Comparison of ENCODE assay signal across 26 cellular contexts in the genomic region with DNA sequence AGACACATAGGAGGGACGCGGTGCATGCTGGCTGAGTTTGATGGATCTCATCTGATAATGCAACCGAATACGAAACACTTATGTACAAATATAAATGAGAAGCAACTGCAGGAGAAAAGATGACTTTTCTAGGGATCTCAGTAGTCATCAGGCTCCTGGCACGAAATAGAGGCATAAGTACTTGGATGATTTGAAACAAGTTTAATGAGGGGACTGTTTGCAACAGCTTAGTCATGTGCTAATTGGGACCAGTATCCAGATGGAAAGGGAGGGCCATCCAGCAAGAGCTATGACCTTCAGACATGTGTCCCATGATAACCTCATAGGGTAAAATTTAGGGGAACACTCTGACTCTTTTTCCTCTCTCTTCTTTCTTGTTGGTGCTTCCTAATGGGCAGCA.
DNase-seq lines count a peak whose midpoint lies in the region; ATAC-seq, FAIRE-seq and TF ChIP-seq lines count a peak whose summit lies in the region.
"Had no signal": no experiment of that assay in that cellular context is flagged by ENCODE, and none has a peak within 500 bp of the region (broad histone marks: within the 10 kb centered on the region; RNA-seq: fewer than 3 reads in every experiment).

No MANE protein-coding gene starts in this region.

- POLR2A ChIA-PET in K562 (lab: Yijun Ruan, JAX) = interaction anchor here (0.6 kb wide), 1 partner anchor 721 kb away, joined by 3 read pairs; no protein-coding TSS in a partner anchor

- H4K20me1 ChIP-seq in K562 (replicated peaks; ENCODE audit: control insufficient read depth, insufficient read depth, low read length) = no peaks in the 10 kb centered on the region

- in situ Hi-C loops in K562 (cut with MboI) = no loop called here

- 15% methylated on average over 5 of the region's 5 CpGs for WGBS in K562 (ENCODE audit: insufficient coverage, low coverage, missing lambda C conversion rate)

- no peak overlapping the region for H3K9ac ChIP-seq in K562 (ENCODE audit: insufficient read depth in 1 of 2, low read depth in 2 of 2, low read length in 2 of 2)

- no peak for FAIRE-seq in K562 (lab: Jason Lieb, UNC)
- FAIRE-seq in GM12892 (lab: Jason Lieb, UNC) = no peak
- FAIRE-seq: A549, G401.6, GM12878, H54 had no signal

- no peak overlapping the region for H3K4me2 ChIP-seq in K562 (ENCODE audit: insufficient read depth, low read length)
- H3K4me2 ChIP-seq: A549 had no signal

- no peak for TF ChIP-seq EP300 in K562 (IDR thresholded peaks at IDR 0.05; ENCODE audit: low read length)

- H3K79me2 ChIP-seq in K562 (ENCODE audit: control insufficient read depth, insufficient read depth, low read length) = no peaks in the 10 kb centered on the region

- peak; percentile 54 for DNase-seq in DMS 273 treated with DMSO at 0.1 percent for 48 hours (lab: John Stamatoyannopoulos, UW)
- DNase-seq in NCI-H524 (lab: John Stamatoyannopoulos, UW) = peak; percentile 33 to 71
- DNase-seq in K562 (ENCODE audit: extremely low read depth in 1 of 4, low spot score in 3 of 4) = peak in 1 of 4 experiments; percentile 16
- no peak for DNase-seq in GM12892 (ENCODE audit: insufficient read length)
- DNase-seq in kidney tubule cell (ENCODE audit: low spot score) = no peak
- DNase-seq: BE2C; Calu3; CD8-positive, alpha-beta memory T cell; DMS53; Karpas-422; NCI-H1092; NCI-H1417 treated with DMSO at 0.1 percent for 48 hours; NCI-H1694 treated with DMSO at 0.1 percent for 48 hours; NCI-H2081 treated with DMSO at 0.1 percent for 48 hours; NCI-H526; SHP77 had no signal

- no peak for TF ChIP-seq CTCF in K562 (IDR thresholded peaks at IDR 0.05 in 2 of 3, conservative IDR thresholded peaks at IDR 0.05 in 1 of 3; ENCODE audit: insufficient read depth in 2 of 3, low read depth in 1 of 3, low read length in 3 of 3)
- TF ChIP-seq CTCF in nephron (IDR thresholded peaks at IDR 0.05; ENCODE audit: unreplicated experiment in 3 of 3) = no peak

- H3K9me3 Mint-ChIP-seq in nephron = no peaks in the 10 kb centered on the region
- H3K9me3 Mint-ChIP-seq: CD8-positive, alpha-beta memory T cell; T-helper 1 cell treated with Interleukin-12 subunit alpha and Interleukin-12 subunit beta and Interleukin-4 antibody, amounts not matched to agents 30 μg/mL and 1 μg/mL, for 36 hours had no signal

- H3K4me3 ChIP-seq in K562 = no peak overlapping the region
- H3K4me3 ChIP-seq: A549, GM12878 had no signal

- peaks cover 10 to 27% of the 10 kb centered on the region in 2 experiments for H3K4me1 ChIP-seq in K562 (replicated peaks in 1 of 2; ENCODE audit: control insufficient read depth in 2 of 2, insufficient read depth in 2 of 2, low read length in 2 of 2)
- H3K4me1 ChIP-seq: A549, BE2C had no signal

- no peaks in the 10 kb centered on the region for H3K9me1 ChIP-seq in K562 (ENCODE audit: control insufficient read depth, insufficient read depth, low read length)

- CTCF ChIA-PET in K562 (lab: Yijun Ruan, JAX; ENCODE audit: low intra/inter-chr PET ratio) = no interaction called here

- no peaks in the 10 kb centered on the region for H3K36me3 ChIP-seq in K562 (ENCODE audit: control insufficient read depth, insufficient read depth, low read length)
- H3K36me3 ChIP-seq: BE2C had no signal

- peak overlapping the region in 2 of 3 experiments; percentile 19 to 83 for H3K27ac Mint-ChIP-seq in nephron
- H3K27ac Mint-ChIP-seq: CD14-positive monocyte; CD8-positive, alpha-beta memory T cell; T-helper 1 cell treated with Interleukin-12 subunit alpha and Interleukin-12 subunit beta and Interleukin-4 antibody, amounts not matched to agents 30 μg/mL and 1 μg/mL, for 36 hours had no signal

- no peak overlapping the region for H3K27ac ChIP-seq in K562 (ENCODE audit: extremely low read depth, low read depth, low read length)
- H3K27ac ChIP-seq: A549, RWPE1 had no signal

- no peaks in the 10 kb centered on the region for H3K27me3 ChIP-seq in K562 (ENCODE audit: control insufficient read depth in 2 of 2, insufficient read depth in 2 of 2, low read length in 2 of 2)
- H3K27me3 ChIP-seq: BE2C had no signal

- no TSS peak for BruUV-seq in K562 (replicated peaks; lab: Mats Ljungman, UMichigan)

- ATAC-seq in K562 = no peak
- no peak for ATAC-seq in HG03354 (IDR thresholded peaks at IDR 0.05; ENCODE audit: poor library complexity, severe bottlenecking, unreplicated experiment)
- ATAC-seq: A549, GM12878, Panc1 had no signal

- peaks cover 11% of the 10 kb centered on the region for H3K27me3 Mint-ChIP-seq in nephron (ENCODE audit: low read depth)

- no peaks in the 10 kb centered on the region for H3K36me3 Mint-ChIP-seq in nephron (ENCODE audit: low read depth)
- H3K36me3 Mint-ChIP-seq: CD14-positive monocyte; CD8-positive, alpha-beta memory T cell had no signal

- peaks cover 39% of the 10 kb centered on the region for H3K4me1 Mint-ChIP-seq in nephron
- H3K4me1 Mint-ChIP-seq: CD14-positive monocyte had no signal

- no peak for TF ChIP-seq RAD21 in K562 (CRISPR knock-in tag; conservative IDR thresholded peaks at IDR 0.05 in 1 of 2, IDR thresholded peaks at IDR 0.05 in 1 of 2)

- H3K9me3 ChIP-seq in K562 (replicated peaks; ENCODE audit: control insufficient read depth, insufficient read depth, low read depth, low read length) = no peaks in the 10 kb centered on the region
- H3K9me3 ChIP-seq: A549, BE2C had no signal

- H3K4me3 Mint-ChIP-seq in nephron = no peak overlapping the region
- H3K4me3 Mint-ChIP-seq: CD14-positive monocyte; CD8-positive, alpha-beta memory T cell; T-helper 1 cell treated with Interleukin-12 subunit alpha and Interleukin-12 subunit beta and Interleukin-4 antibody, amounts not matched to agents 30 μg/mL and 1 μg/mL, for 36 hours had no signal

- peak overlapping the region; percentile 59 for H2AFZ ChIP-seq in K562 (ENCODE audit: low read depth, low read length)

- intact Hi-C loops in K562 (cut with micrococcal nuclease) = no loop called here

- TF ChIP-seq POLR2A in K562 (conservative IDR thresholded peaks at IDR 0.05) (no peak), GM12892 (IDR thresholded peaks at IDR 0.05; ENCODE audit: low read depth, low read length) (no peak)

TF ChIP-seq in K562, 482 proteins besides CTCF, POLR2A, EP300 and RAD21:
- 0 out of 2 replicates have a peak, but pooled peaks have one; percentile 12 for TF ChIP-seq L3MBTL2 (IDR thresholded peaks at IDR 0.05)
- TF ChIP-seq MTA3 (IDR thresholded peaks at IDR 0.05; ENCODE audit: borderline replicate concordance) = no peak

Comparison
In these comparisons a context has a peak if more than half of its experiments do, and no peak if none do; other contexts are left out.
1. DNase-seq: peak in DMS 273 treated with DMSO at 0.1 percent for 48 hours (single experiment) and NCI-H524 (2 of 2); none in GM12892 (single experiment) and kidney tubule cell (single experiment).